ENCODE assay signal across 23 cellular contexts in genomic region chr17:81980752-81981239, GRCh38. TPM values are rescaled to one million over a fixed set of nuclear protein-coding genes. Genes with fewer than 3 reads are reported as not detected.
A peak's percentile ranks its signal among the peaks of the same experiment; 100 is the strongest.
DNase-seq lines count a peak whose midpoint lies in the region; ATAC-seq, FAIRE-seq and TF ChIP-seq lines count a peak whose summit lies in the region.
"Had no signal": no experiment of that assay in that cellular context is flagged by ENCODE, and none has a peak within 500 bp of the region (broad histone marks: within the 10 kb centered on the region; RNA-seq: fewer than 3 reads in every experiment).

No MANE protein-coding gene starts in this region.

- H3K9me3 Mint-ChIP-seq in CD8-positive, alpha-beta T cell, result no peaks in the 10 kb centered on the region
- H3K9me3 Mint-ChIP-seq: activated T-helper 17 cell treated with anti-CD3 and anti-CD28 coated beads, Interleukin-2, amount 50 U/mL, for 72 hours; CD14-positive monocyte had no signal

- H3K4me1 Mint-ChIP-seq in CD8-positive, alpha-beta T cell (ENCODE audit: low read depth), result peaks cover 37% of the 10 kb centered on the region

- no peak overlapping the region for H3K9ac ChIP-seq in keratinocyte (ENCODE audit: control insufficient read depth, extremely low read depth, insufficient read depth, low read length)

- H3K79me2 ChIP-seq in keratinocyte (ENCODE audit: control insufficient read depth, insufficient read depth, low read length), result no peaks in the 10 kb centered on the region

- no peak for TF ChIP-seq CTCF in keratinocyte (optimal IDR thresholded peaks at IDR 0.05 in 1 of 3, IDR thresholded peaks at IDR 0.05 in 1 of 3, conservative IDR thresholded peaks at IDR 0.05 in 1 of 3; ENCODE audit: extremely low read depth in 1 of 3, insufficient read depth in 2 of 3, low read length in 3 of 3)
- TF ChIP-seq CTCF in CD8-positive, alpha-beta T cell (IDR thresholded peaks at IDR 0.05), result no peak

- H3K36me3 Mint-ChIP-seq in CD8-positive, alpha-beta T cell, result peaks cover 24% of the 10 kb centered on the region

- H3K27ac Mint-ChIP-seq in CD8-positive, alpha-beta T cell, result no peak overlapping the region
- H3K27ac Mint-ChIP-seq: activated CD4-positive, alpha-beta T cell treated with anti-CD3 and anti-CD28 coated beads for 36 hours; activated T-helper 17 cell treated with anti-CD3 and anti-CD28 coated beads, Interleukin-2, amount 50 U/mL, for 72 hours; CD14-positive monocyte had no signal

- no peak for FAIRE-seq in keratinocyte (lab: Jason Lieb, UNC)
- FAIRE-seq: small intestine had no signal

- no peak overlapping the region for H3K27ac ChIP-seq in keratinocyte (ENCODE audit: control insufficient read depth, insufficient read depth, low read length)
- H3K27ac ChIP-seq in CD8-positive, alpha-beta T cell (ENCODE audit: low read depth, low read length), result no peak overlapping the region
- H3K27ac ChIP-seq: foreskin keratinocyte, stomach had no signal

- intact Hi-C loops in CD8-positive, alpha-beta T cell (cut with DNase I, micrococcal nuclease), result no loop called here

- peaks cover 14% of the 10 kb centered on the region for H3K4me1 ChIP-seq in keratinocyte (ENCODE audit: control insufficient read depth, extremely low read depth, insufficient read depth, low read length)
- H3K4me1 ChIP-seq in CD8-positive, alpha-beta T cell (ENCODE audit: insufficient read depth, low read length), result peaks cover 29% of the 10 kb centered on the region
- H3K4me1 ChIP-seq: foreskin keratinocyte had no signal

- H3K9me3 ChIP-seq in keratinocyte (ENCODE audit: control insufficient read depth, low read depth, low read length), result no peaks in the 10 kb centered on the region
- H3K9me3 ChIP-seq in CD8-positive, alpha-beta T cell (ENCODE audit: low read length), result no peaks in the 10 kb centered on the region
- H3K9me3 ChIP-seq: stomach had no signal

- H3K9me1 ChIP-seq in keratinocyte (ENCODE audit: control insufficient read depth, extremely low read depth, insufficient read depth, low read length), result no peaks in the 10 kb centered on the region

- no peak for ATAC-seq in CD8-positive, alpha-beta T cell
- no peak for ATAC-seq in HG03520 (IDR thresholded peaks at IDR 0.05; ENCODE audit: unreplicated experiment)
- ATAC-seq: activated CD4-positive, alpha-beta T cell treated with anti-CD3 and anti-CD28 coated beads for 36 hours; activated T-helper 17 cell treated with anti-CD3 and anti-CD28 coated beads, Interleukin-2, amount 50 U/mL, for 72 hours; foreskin keratinocyte; SK-N-SH treated with all-trans-retinoic acid at 6 μM for 48 hours had no signal

- H3K27me3 ChIP-seq in keratinocyte (ENCODE audit: control insufficient read depth, extremely low read depth, insufficient read depth, low read length), result no peaks in the 10 kb centered on the region
- no peaks in the 10 kb centered on the region for H3K27me3 ChIP-seq in CD8-positive, alpha-beta T cell (ENCODE audit: insufficient read depth, low read length)
- H3K27me3 ChIP-seq: foreskin keratinocyte, stomach had no signal

- peaks cover 0 to 12% of the 10 kb centered on the region in 2 experiments for H3K36me3 ChIP-seq in keratinocyte (ENCODE audit: control insufficient read depth in 2 of 2, extremely low read depth in 1 of 2, insufficient read depth in 2 of 2, low read length in 2 of 2)
- H3K36me3 ChIP-seq in CD8-positive, alpha-beta T cell (ENCODE audit: insufficient read depth, low read length), result peaks cover 12% of the 10 kb centered on the region

- POLR2A ChIA-PET in CD8-positive, alpha-beta T cell (lab: Charles Lee), result no interaction called here

- CTCF ChIA-PET in CD8-positive, alpha-beta T cell (lab: Charles Lee), result interaction anchor here (2.8 kb wide), 1 partner anchor 21 kb away, joined by 12 read pairs; the partner anchor contains the start of gene NOTUM

- no peaks in the 10 kb centered on the region for H4K20me1 ChIP-seq in keratinocyte (ENCODE audit: control insufficient read depth, extremely low read depth, insufficient read depth, low read length)

- H3K27me3 Mint-ChIP-seq in CD8-positive, alpha-beta T cell (ENCODE audit: low read depth), result no peaks in the 10 kb centered on the region
- H3K27me3 Mint-ChIP-seq: activated CD4-positive, alpha-beta T cell treated with anti-CD3 and anti-CD28 coated beads for 36 hours; activated T-helper 17 cell treated with anti-CD3 and anti-CD28 coated beads, Interleukin-2, amount 50 U/mL, for 72 hours had no signal

- dilution Hi-C loops in keratinocyte (cut with MboI; ENCODE audit: extremely low pct_ligation_motif_present, low sequenced_read_pairs), result no loop called here

- DNase-seq in A172 (ENCODE audit: low spot score) (peak; percentile 68), ELF-1 (ENCODE audit: low read depth, low spot score) (peak; percentile 66), RPMI7951 (ENCODE audit: low read depth) (peak; percentile 45), keratinocyte (ENCODE audit: low read depth, low spot score) (no peak), NK-92 (lab: John Stamatoyannopoulos, UW; ENCODE audit: unreplicated experiment) (no peak), NCI-H2196 (lab: John Stamatoyannopoulos, UW; ENCODE audit: unreplicated experiment) (no peak)
- DNase-seq in CD8-positive, alpha-beta T cell, result no peak
- DNase-seq: activated CD4-positive, alpha-beta T cell treated with anti-CD3 and anti-CD28 coated beads for 36 hours; DMS53; foreskin keratinocyte; midbrain; NCI-H2227 treated with DMSO at 0.1 percent for 48 hours; NCI-H82; small intestine; stimulated activated CD4-positive, alpha-beta T cell treated with anti-CD3 and anti-CD28 coated beads, Interleukin-2, amount 100 ng/mL, for 48 hours; stomach had no signal

- H2AFZ ChIP-seq in keratinocyte (ENCODE audit: control insufficient read depth, low read length), result no peak overlapping the region

- no peak overlapping the region for H3K4me3 ChIP-seq in keratinocyte (ENCODE audit: control insufficient read depth in 2 of 3, extremely low read depth in 1 of 3, insufficient read depth in 2 of 3, low read depth in 1 of 3, low read length in 3 of 3)
- H3K4me3 ChIP-seq in CD8-positive, alpha-beta T cell (ENCODE audit: low read depth, low read length), result no peak overlapping the region
- H3K4me3 ChIP-seq: stomach had no signal

- H3K4me2 ChIP-seq in keratinocyte (ENCODE audit: control insufficient read depth, extremely low read depth, insufficient read depth, low read depth, low read length), result peak overlapping the region; percentile 14

- H3K4me3 Mint-ChIP-seq in CD8-positive, alpha-beta T cell, result no peak overlapping the region
- H3K4me3 Mint-ChIP-seq: activated CD4-positive, alpha-beta T cell treated with anti-CD3 and anti-CD28 coated beads for 36 hours; activated T-helper 17 cell treated with anti-CD3 and anti-CD28 coated beads, Interleukin-2, amount 50 U/mL, for 72 hours; CD14-positive monocyte had no signal

RNA-seq across cellular contexts. Expression of gene ASPSCR1, which starts 3.4 kb away (rescaled TPM):
- 22.4 and 25.8 TPM in 2 replicates for total RNA-seq in A172 (2014; rRNA removed; shearing (Covaris generic))
- total RNA-seq in RPMI7951 (2014; rRNA removed; shearing (Covaris generic)), result 18.1 and 18.5 TPM in 2 replicates
- polyA plus RNA-seq in keratinocyte, result 5.2 to 8.3 TPM (median 6.7 TPM) in 3 replicates
- 5.0 TPM for polyA plus RNA-seq in keratinocyte (2011; ENCODE audit: low read depth)
- polyA plus RNA-seq in keratinocyte (2011; cell fraction: cytosol; rRNA removed), result 3.0 and 9.1 TPM in 2 replicates
- 8.5 and 12.9 TPM in 2 replicates for polyA plus RNA-seq in keratinocyte (2011; cell fraction: nucleus; rRNA removed)
- polyA plus RNA-seq in keratinocyte (2012; ENCODE audit: low replicate concordance), result 11.5 TPM in 2 replicates
- 4.7 to 10.0 TPM (median 6.3 TPM) in 3 replicates for polyA minus RNA-seq in keratinocyte
- 24.2 TPM for polyA minus RNA-seq in keratinocyte (2011; cell fraction: cytosol; rRNA and poly(A)+ RNA removed)
- polyA minus RNA-seq in keratinocyte (2011; cell fraction: nucleus; rRNA and poly(A)+ RNA removed), result 6.4 and 8.9 TPM in 2 replicates
- total RNA-seq in CD8-positive, alpha-beta T cell, result 10 to 100 TPM; 18.6 to 19.5 TPM

RNA-seq across cellular contexts. Expression of gene NOTUM, which starts 19.8 kb away (rescaled TPM):
- 0.14 and 1.9 TPM in 2 replicates for total RNA-seq in A172 (2014; rRNA removed; shearing (Covaris generic))
- total RNA-seq in RPMI7951 (2014; rRNA removed; shearing (Covaris generic)), result 0.24 TPM in 1 of 2 replicates, not detected in the other
- not detected in 3 replicates for polyA plus RNA-seq in keratinocyte
- polyA plus RNA-seq in keratinocyte (2011; ENCODE audit: low read depth), result not detected
- polyA plus RNA-seq in keratinocyte (2011; cell fraction: cytosol; rRNA removed), result not detected in 2 replicates
- not detected in 2 replicates for polyA plus RNA-seq in keratinocyte (2011; cell fraction: nucleus; rRNA removed)
- not detected in 2 replicates for polyA plus RNA-seq in keratinocyte (2012; ENCODE audit: low replicate concordance)
- polyA minus RNA-seq in keratinocyte, result not detected in 3 replicates
- not detected for polyA minus RNA-seq in keratinocyte (2011; cell fraction: cytosol; rRNA and poly(A)+ RNA removed)
- polyA minus RNA-seq in keratinocyte (2011; cell fraction: nucleus; rRNA and poly(A)+ RNA removed), result not detected in 2 replicates
- not detected for total RNA-seq in CD8-positive, alpha-beta T cell
- total RNA-seq: epithelial cell of proximal tubule, foreskin keratinocyte had no signal
- polyA plus RNA-seq: CD14-positive monocyte, foreskin keratinocyte had no signal

RNA-seq across cellular contexts. Expression of gene MYADML2, which starts 33.8 kb away (rescaled TPM):
- not detected in 2 replicates for total RNA-seq in A172 (2014; rRNA removed; shearing (Covaris generic))
- not detected in 2 replicates for total RNA-seq in RPMI7951 (2014; rRNA removed; shearing (Covaris generic))
- polyA plus RNA-seq in keratinocyte, result not detected in 3 replicates
- not detected for polyA plus RNA-seq in keratinocyte (2011; ENCODE audit: low read depth)
- polyA plus RNA-seq in keratinocyte (2011; cell fraction: cytosol; rRNA removed), result not detected in 2 replicates
- not detected in 2 replicates for polyA plus RNA-seq in keratinocyte (2011; cell fraction: nucleus; rRNA removed)
- not detected in 2 replicates for polyA plus RNA-seq in keratinocyte (2012; ENCODE audit: low replicate concordance)
- polyA minus RNA-seq in keratinocyte, result not detected in 3 replicates
- polyA minus RNA-seq in keratinocyte (2011; cell fraction: cytosol; rRNA and poly(A)+ RNA removed), result not detected
- not detected in 2 replicates for polyA minus RNA-seq in keratinocyte (2011; cell fraction: nucleus; rRNA and poly(A)+ RNA removed)
- total RNA-seq in CD8-positive, alpha-beta T cell, result not detected
- total RNA-seq: activated CD4-positive, alpha-beta T cell treated with anti-CD3 and anti-CD28 coated beads for 36 hours; activated T-helper 17 cell treated with anti-CD3 and anti-CD28 coated beads, Interleukin-2, amount 50 U/mL, for 72 hours; epithelial cell of proximal tubule; foreskin keratinocyte; pulmonary artery endothelial cell; stomach had no signal
- polyA plus RNA-seq: CD14-positive monocyte, foreskin keratinocyte, stomach, urinary bladder had no signal

RNA-seq across cellular contexts. Expression of gene CENPX, which starts 41.9 kb away (rescaled TPM):
- 155 and 163 TPM in 2 replicates for total RNA-seq in A172 (2014; rRNA removed; shearing (Covaris generic))
- 119 and 144 TPM in 2 replicates for total RNA-seq in RPMI7951 (2014; rRNA removed; shearing (Covaris generic))
- 38.3 to 52.0 TPM (median 48.2 TPM) in 3 replicates for polyA plus RNA-seq in keratinocyte
- polyA plus RNA-seq in keratinocyte (2011; ENCODE audit: low read depth), result 4.8 TPM
- 19.8 and 41.7 TPM in 2 replicates for polyA plus RNA-seq in keratinocyte (2011; cell fraction: cytosol; rRNA removed)
- 19.4 and 20.6 TPM in 2 replicates for polyA plus RNA-seq in keratinocyte (2011; cell fraction: nucleus; rRNA removed)
- polyA plus RNA-seq in keratinocyte (2012; ENCODE audit: low replicate concordance), result 24.4 and 64.8 TPM in 2 replicates
- polyA minus RNA-seq in keratinocyte, result 7.8 to 10.6 TPM (median 9.1 TPM) in 3 replicates
- 30.5 TPM for polyA minus RNA-seq in keratinocyte (2011; cell fraction: cytosol; rRNA and poly(A)+ RNA removed)
- polyA minus RNA-seq in keratinocyte (2011; cell fraction: nucleus; rRNA and poly(A)+ RNA removed), result 5.0 and 6.1 TPM in 2 replicates
- 10 to 100 TPM; 11.1 to 14.3 TPM for total RNA-seq in CD8-positive, alpha-beta T cell

RNA-seq across cellular contexts. Expression of gene LRRC45, which starts 42.3 kb away (rescaled TPM):
- total RNA-seq in A172 (2014; rRNA removed; shearing (Covaris generic)), result 28.0 and 38.0 TPM in 2 replicates
- 8.1 and 17.6 TPM in 2 replicates for total RNA-seq in RPMI7951 (2014; rRNA removed; shearing (Covaris generic))
- polyA plus RNA-seq in keratinocyte, result 2.5 to 3.6 TPM (median 2.9 TPM) in 3 replicates
- polyA plus RNA-seq in keratinocyte (2011; ENCODE audit: low read depth), result 1.1 TPM
- polyA plus RNA-seq in keratinocyte (2011; cell fraction: cytosol; rRNA removed), result 0.61 and 1.4 TPM in 2 replicates
- polyA plus RNA-seq in keratinocyte (2011; cell fraction: nucleus; rRNA removed), result 5.7 and 7.1 TPM in 2 replicates
- 1.2 and 3.5 TPM in 2 replicates for polyA plus RNA-seq in keratinocyte (2012; ENCODE audit: low replicate concordance)
- 1.5 to 2.5 TPM (median 2.3 TPM) in 3 replicates for polyA minus RNA-seq in keratinocyte
- 3.1 TPM for polyA minus RNA-seq in keratinocyte (2011; cell fraction: cytosol; rRNA and poly(A)+ RNA removed)
- polyA minus RNA-seq in keratinocyte (2011; cell fraction: nucleus; rRNA and poly(A)+ RNA removed), result 1.5 and 3.7 TPM in 2 replicates
- 1 to 10 TPM; 5.1 to 5.6 TPM for total RNA-seq in CD8-positive, alpha-beta T cell

Comparison
In these comparisons a context has a peak if more than half of its experiments do, and no peak if none do; other contexts are left out.
1. DNase-seq: peak in A172 (single experiment), ELF-1 (single experiment) and RPMI7951 (single experiment); none in keratinocyte (single experiment), NK-92 (single experiment), NCI-H2196 (single experiment) and CD8-positive, alpha-beta T cell (0 of 7).